In the genomic region with DNA sequence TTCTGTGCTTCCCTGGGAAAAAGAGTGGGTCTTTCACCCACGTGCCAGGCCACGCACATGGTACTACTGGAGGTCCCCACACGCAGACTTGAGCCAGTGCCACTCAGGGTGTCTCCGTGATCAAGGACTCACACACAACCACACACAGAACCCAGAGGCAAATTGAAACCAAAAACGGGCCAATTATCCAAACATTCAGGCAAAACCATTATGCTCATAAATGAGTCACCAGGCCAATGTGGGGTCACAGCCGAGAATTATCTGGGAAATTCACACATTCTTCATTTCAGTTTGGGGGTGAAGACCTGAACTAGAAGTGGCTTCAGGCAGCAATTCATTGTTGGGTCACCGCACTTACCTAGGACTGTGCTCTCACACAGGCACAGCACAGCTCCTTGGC, we compare ENCODE assay signal across 19 cellular contexts. TPM values are rescaled to one million over a fixed set of nuclear protein-coding genes. Genes with fewer than 3 reads are reported as not detected.
DNase-seq lines count a peak whose midpoint lies in the region; ATAC-seq and TF ChIP-seq lines count a peak whose summit lies in the region.
"Had no signal": no experiment of that assay in that cellular context is flagged by ENCODE, and none has a peak within 500 bp of the region (broad histone marks: within the 10 kb centered on the region; RNA-seq: fewer than 3 reads in every experiment).

No MANE protein-coding gene starts in this region.

- H3K4me1 ChIP-seq in ACC112 (ENCODE audit: control insufficient read depth, insufficient read depth, low read length, unreplicated experiment), result no peaks in the 10 kb centered on the region
- H3K4me1 ChIP-seq: gastroesophageal sphincter had no signal

- CTCF ChIA-PET in Calu3 (lab: Charles Lee), result interaction anchor here (2.0 kb wide), 1 partner anchor 19 kb away, joined by 15 read pairs; no protein-coding TSS in a partner anchor

- BruUV-seq in Calu3 (replicated peaks; lab: Mats Ljungman, UMichigan), result no TSS peak

- H3K4me1 Mint-ChIP-seq in T-helper 17 cell (peaks cover 9% of the 10 kb centered on the region), Calu3 (ENCODE audit: low read depth, unreplicated experiment) (no peaks in the 10 kb centered on the region)

- no peaks in the 10 kb centered on the region for H3K9me3 Mint-ChIP-seq in Calu3 (ENCODE audit: low read depth, unreplicated experiment)
- H3K9me3 Mint-ChIP-seq: activated T-helper 1 cell treated with anti-CD3 and anti-CD28 coated beads, Interleukin-12 subunit alpha, Interleukin-12 subunit beta, Interleukin-2, Interleukin-4 antibody, amounts not matched to agents 30 ng/mL and 10 ng/mL and 1 ng/mL, durations not matched to agents 14 hours and 24 hours and 36 hours; immature natural killer cell had no signal

- no peak for ATAC-seq in T-helper 17 cell
- ATAC-seq: gastroesophageal sphincter, GM12878, Right ventricle myocardium inferior had no signal

- H3K27ac ChIP-seq in ACC112 (ENCODE audit: low read depth, low read length), result no peak overlapping the region
- H3K27ac ChIP-seq: gastroesophageal sphincter had no signal

- no peaks in the 10 kb centered on the region for H3K9me3 ChIP-seq in T-helper 17 cell (ENCODE audit: control insufficient read depth, low read length, poor library complexity, severe bottlenecking)
- H3K9me3 ChIP-seq: gastroesophageal sphincter had no signal

- H3K36me3 Mint-ChIP-seq in T-helper 17 cell (ENCODE audit: low read depth), result no peaks in the 10 kb centered on the region
- H3K36me3 Mint-ChIP-seq in Calu3 (ENCODE audit: insufficient read depth, unreplicated experiment), result no peaks in the 10 kb centered on the region

- peak; percentile 57 for DNase-seq in GM04503 (ENCODE audit: low read depth)
- no peak for DNase-seq in T-helper 17 cell
- DNase-seq in fibroblast of the aortic adventitia (ENCODE audit: low read depth), result peak; percentile 29
- no peak for DNase-seq in DMS79 treated with DMSO at 0.1 percent for 48 hours (lab: John Stamatoyannopoulos, UW)
- no peak for DNase-seq in Calu3
- DNase-seq in OCI-M2 (lab: John Stamatoyannopoulos, UW; ENCODE audit: unreplicated experiment), result no peak
- DNase-seq in stimulated activated CD4-positive, alpha-beta T cell treated with anti-CD3 and anti-CD28 coated beads, Interleukin-1b, Interleukin-23, amount 100 ng/mL, for 48 hours, result no peak
- DNase-seq: activated CD4-positive, alpha-beta T cell treated with anti-CD3 and anti-CD28 coated beads, Interleukin-2, amount 50 U/mL, for 48 hours; amygdala; DMS153; immature natural killer cell; NCI-H2081 treated with DMSO at 0.1 percent for 48 hours; NCI-H774; small intestine had no signal

- H3K36me3 ChIP-seq in ACC112 (ENCODE audit: insufficient read depth, low read length), result no peaks in the 10 kb centered on the region

- H3K27me3 ChIP-seq in ACC112 (ENCODE audit: insufficient read depth, low read length), result no peaks in the 10 kb centered on the region
- H3K27me3 ChIP-seq: gastroesophageal sphincter had no signal

- peak overlapping the region; percentile 32 for H2AFZ ChIP-seq in ACC112 (ENCODE audit: low read length, unreplicated experiment)

- peak overlapping the region; percentile 24 for H3K27ac Mint-ChIP-seq in T-helper 17 cell
- no peak overlapping the region for H3K27ac Mint-ChIP-seq in Calu3 (ENCODE audit: unreplicated experiment)
- H3K27ac Mint-ChIP-seq: activated T-helper 1 cell treated with anti-CD3 and anti-CD28 coated beads, Interleukin-12 subunit alpha, Interleukin-12 subunit beta, Interleukin-2, Interleukin-4 antibody, amounts not matched to agents 30 ng/mL and 10 ng/mL and 1 ng/mL, durations not matched to agents 14 hours and 24 hours and 36 hours; immature natural killer cell had no signal

- intact Hi-C loops in Calu3 (cut with micrococcal nuclease; ENCODE audit: unreplicated experiment), result no loop called here

- H3K27me3 Mint-ChIP-seq in T-helper 17 cell (no peaks in the 10 kb centered on the region), Calu3 (ENCODE audit: unreplicated experiment) (peaks cover 33% of the 10 kb centered on the region)

- TF ChIP-seq CTCF in fibroblast of the aortic adventitia (IDR thresholded peaks at IDR 0.05; ENCODE audit: insufficient read depth, low read length) (no peak), Calu3 (IDR thresholded peaks at IDR 0.05; ENCODE audit: unreplicated experiment) (no peak)

- H3K4me3 ChIP-seq in ACC112 (ENCODE audit: low read depth, low read length), result peak overlapping the region; percentile 63
- no peak overlapping the region for H3K4me3 ChIP-seq in fibroblast of the aortic adventitia (ENCODE audit: low read depth, low read length)
- H3K4me3 ChIP-seq: gastroesophageal sphincter, GM12878 had no signal

- H3K4me3 Mint-ChIP-seq in T-helper 17 cell, result no peak overlapping the region
- H3K4me3 Mint-ChIP-seq in Calu3 (ENCODE audit: low read depth, unreplicated experiment), result no peak overlapping the region
- H3K4me3 Mint-ChIP-seq: activated T-helper 1 cell treated with anti-CD3 and anti-CD28 coated beads, Interleukin-12 subunit alpha, Interleukin-12 subunit beta, Interleukin-2, Interleukin-4 antibody, amounts not matched to agents 30 ng/mL and 10 ng/mL and 1 ng/mL, durations not matched to agents 14 hours and 24 hours and 36 hours; immature natural killer cell had no signal

- no peaks in the 10 kb centered on the region for H3K79me2 ChIP-seq in ACC112 (ENCODE audit: control insufficient read depth, insufficient read depth, low read length, unreplicated experiment)

RNA-seq across cellular contexts. Expression of a gene that starts 28.1 kb away (rescaled TPM):
- total RNA-seq in T-helper 17 cell, result 10 to 100 TPM; 57.2 to 88.5 TPM
- 3.4 and 6.7 TPM in 2 replicates for total RNA-seq in fibroblast of the aortic adventitia (ENCODE audit: low replicate concordance)
- total RNA-seq in Calu3 (2022), result not detected in 2 replicates

RNA-seq across cellular contexts. Expression of a gene that starts 32.1 kb away (rescaled TPM):
- total RNA-seq in T-helper 17 cell, result 10 to 100 TPM; 16.7 to 17.4 TPM
- 19.7 and 20.3 TPM in 2 replicates for total RNA-seq in fibroblast of the aortic adventitia (ENCODE audit: low replicate concordance)
- 44.4 and 48.0 TPM in 2 replicates for total RNA-seq in Calu3 (2022)

Comparison
In these comparisons a context has a peak if more than half of its experiments do, and no peak if none do; other contexts are left out.
1. DNase-seq: peak in GM04503 (single experiment) and fibroblast of the aortic adventitia (single experiment); none in T-helper 17 cell (0 of 3), DMS79 treated with DMSO at 0.1 percent for 48 hours (single experiment), Calu3 (single experiment), OCI-M2 (single experiment) and stimulated activated CD4-positive, alpha-beta T cell treated with anti-CD3 and anti-CD28 coated beads, Interleukin-1b, Interleukin-23, amount 100 ng/mL, for 48 hours (single experiment).